In the genomic region with DNA sequence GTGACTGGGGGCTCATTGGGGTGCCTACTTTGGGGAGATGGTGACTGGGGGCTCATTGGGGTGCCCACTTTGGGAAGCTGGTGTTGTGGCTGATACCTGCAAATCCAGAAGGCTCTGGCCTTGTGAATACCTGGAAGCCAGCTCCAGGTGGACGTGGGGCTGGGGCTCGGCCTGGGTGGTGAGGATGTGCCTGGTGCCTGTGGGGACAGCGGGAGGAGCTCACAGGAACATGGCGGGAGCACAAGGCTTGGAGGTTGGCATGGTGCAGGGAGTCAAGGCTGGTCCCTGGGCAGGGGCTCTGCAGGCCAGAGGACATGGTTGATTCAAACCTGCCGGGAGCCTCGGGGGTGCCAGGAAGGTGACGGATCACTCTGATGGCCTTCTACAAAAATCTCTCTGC, we compare ENCODE assay signal across 32 cellular contexts.
"Had no signal": no experiment of that assay in that cellular context is flagged by ENCODE, and none has a peak within 500 bp of the region (broad histone marks: within the 10 kb centered on the region; RNA-seq: fewer than 3 reads in every experiment).

No MANE protein-coding gene starts in this region.

- H3K36me3 ChIP-seq: adrenal gland, brain microvascular endothelial cell, breast epithelium had no signal

- H3K4me1 ChIP-seq: adrenal gland, body of pancreas, breast epithelium had no signal

- DNase-seq: activated B cell treated with CpG ODN at 0.5 μM for 24 hours; activated CD4-positive, alpha-beta memory T cell treated with anti-CD3 and anti-CD28 coated beads for 36 hours; activated CD4-positive, alpha-beta T cell treated with anti-CD3 and anti-CD28 coated beads for 4 hours; activated CD4-positive, alpha-beta T cell treated with anti-CD3 and anti-CD28 coated beads, Interleukin-2, amount 10 ng/mL, durations not matched to agents 24 days and 14 days; activated CD4-positive, alpha-beta T cell treated with anti-CD3 and anti-CD28 coated beads, Interleukin-2, amount 50 U/mL, for 1 hour; activated CD4-positive, alpha-beta T cell treated with anti-CD3 and anti-CD28 coated beads, Interleukin-2, amount 50 U/mL, for 4 hours; activated CD4-positive, CD25-positive, alpha-beta regulatory T cell treated with anti-CD3 and anti-CD28 coated beads, Interleukin-2, amount 50 U/mL, for 72 hours; activated CD8-positive, alpha-beta memory T cell treated with anti-CD3 and anti-CD28 coated beads, Interleukin-2, amount 50 U/mL, for 4 hours; activated CD8-positive, alpha-beta T cell treated with anti-CD3 and anti-CD28 coated beads for 36 hours; activated effector memory CD4-positive, alpha-beta T cell treated with anti-CD3 and anti-CD28 coated beads, Interleukin-2, amount 50 U/mL, for 16 hours; activated gamma-delta T cell treated with Interleukin-2 at 50 U/mL for 16 hours; activated naive CD4-positive, alpha-beta T cell; activated naive CD4-positive, alpha-beta T cell treated with anti-CD3 and anti-CD28 coated beads, Interleukin-2, amount 10 ng/mL, durations not matched to agents 7 days and 5 days; activated naive CD8-positive, alpha-beta T cell treated with anti-CD3 and anti-CD28 coated beads for 36 hours; activated T-cell treated with anti-CD3 and anti-CD28 coated beads for 4 hours; activated T-cell treated with anti-CD3 and anti-CD28 coated beads, Interleukin-2, amount 50 U/mL, for 1 hour; activated T-cell treated with anti-CD3 and anti-CD28 coated beads, Interleukin-2, amount 50 U/mL, for 4 hours; activated T-cell treated with anti-CD3 and anti-CD28 coated beads, Interleukin-2, amount 50 U/mL, for 72 hours; adrenal gland; amniotic stem cell; aorta; body of pancreas; brain microvascular endothelial cell; caudate nucleus; SW 1271; T-helper 1 cell; T-helper 2 cell; T-helper 9 cell had no signal

- H3K9me3 ChIP-seq: adrenal gland, body of pancreas had no signal

- H3K27ac ChIP-seq: adrenal gland, body of pancreas, brain microvascular endothelial cell, breast epithelium, VCaP had no signal

- ATAC-seq: activated CD8-positive, alpha-beta T cell treated with anti-CD3 and anti-CD28 coated beads for 36 hours; activated naive CD4-positive, alpha-beta T cell treated with anti-CD3 and anti-CD28 coated beads, Interleukin-2, amount 50 U/mL, for 72 hours; activated T-cell treated with anti-CD3 and anti-CD28 coated beads, Interleukin-2, amount 50 U/mL, for 4 hours; activated T-cell treated with anti-CD3 and anti-CD28 coated beads, Interleukin-2, amount 50 U/mL, for 72 hours; activated T-helper 17 cell treated with anti-CD3 and anti-CD28 coated beads, Interleukin-2, amount 50 U/mL, for 72 hours; body of pancreas had no signal

- H3K4me3 ChIP-seq: adrenal gland, body of pancreas, breast epithelium had no signal

- H3K27me3 ChIP-seq: adrenal gland, body of pancreas, brain microvascular endothelial cell, breast epithelium had no signal
